ENCODE assay signal across 21 cellular contexts in the genomic region with DNA sequence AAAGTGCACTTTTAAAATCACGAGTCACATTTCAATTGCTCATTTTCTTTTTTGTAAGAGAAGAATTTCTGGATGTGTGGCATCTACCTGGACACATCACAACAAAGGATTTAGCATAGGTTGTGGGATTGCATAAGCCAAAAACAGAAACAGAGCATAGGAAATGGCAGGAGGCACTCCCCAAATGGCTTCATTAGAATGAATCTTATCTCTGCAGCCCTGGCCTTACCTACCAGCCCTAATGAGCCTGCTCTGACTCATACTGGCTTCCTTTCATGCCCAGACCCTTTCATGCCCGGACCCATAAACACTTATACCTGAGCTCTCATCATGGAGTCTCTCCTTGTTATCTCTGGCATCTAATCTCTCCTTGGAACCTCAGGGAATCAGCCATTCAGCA. TPM values are rescaled to one million over a fixed set of nuclear protein-coding genes. Genes with fewer than 3 reads are reported as not detected.
DNase-seq lines count a peak whose midpoint lies in the region; ATAC-seq, FAIRE-seq and TF ChIP-seq lines count a peak whose summit lies in the region.
"Had no signal": no experiment of that assay in that cellular context is flagged by ENCODE, and none has a peak within 500 bp of the region (broad histone marks: within the 10 kb centered on the region; RNA-seq: fewer than 3 reads in every experiment).

No MANE protein-coding gene starts in this region.

- in situ Hi-C loops in HepG2 (cut with HindIII; ENCODE audit: extremely low pct_ligation_motif_present, low pct_unique_long_range_greater_than_20kb) = no loop called here

- POLR2A ChIA-PET in HepG2 (lab: Yijun Ruan, JAX) = no interaction called here

- H3K36me3 ChIP-seq in HepG2 (replicated peaks in 1 of 2; ENCODE audit: control insufficient read depth in 1 of 2, insufficient read depth in 2 of 2, low read length in 2 of 2) (no peaks in the 10 kb centered on the region), right lobe of liver (no peaks in the 10 kb centered on the region), RWPE2 (ENCODE audit: low read depth) (no peaks in the 10 kb centered on the region), vagina (no peaks in the 10 kb centered on the region)
- H3K36me3 ChIP-seq: BLaER1, Peyer's patch had no signal

- H3K4me3 ChIP-seq in HepG2 (replicated peaks in 1 of 3; ENCODE audit: insufficient read depth in 1 of 3, low read depth in 2 of 3, low read length in 3 of 3) = no peak overlapping the region
- no peak overlapping the region for H3K4me3 ChIP-seq in right lobe of liver
- no peak overlapping the region for H3K4me3 ChIP-seq in RWPE2 (ENCODE audit: severe bottlenecking)
- no peak overlapping the region for H3K4me3 ChIP-seq in vagina
- H3K4me3 ChIP-seq: BLaER1, Peyer's patch had no signal

- H3K9ac ChIP-seq in HepG2 (ENCODE audit: insufficient read depth, low read depth, low read length) = no peak overlapping the region
- H3K9ac ChIP-seq: BLaER1 had no signal

- BruUV-seq in HepG2 (replicated peaks; lab: Mats Ljungman, UMichigan) = no TSS peak

- H3K9me3 ChIP-seq in HepG2 (ENCODE audit: low read length) = peaks cover 4% of the 10 kb centered on the region
- H3K9me3 ChIP-seq in right lobe of liver = no peaks in the 10 kb centered on the region
- no peaks in the 10 kb centered on the region for H3K9me3 ChIP-seq in RWPE2 (ENCODE audit: severe bottlenecking)
- no peaks in the 10 kb centered on the region for H3K9me3 ChIP-seq in vagina
- H3K9me3 ChIP-seq: BLaER1, Peyer's patch had no signal

- CTCF ChIA-PET in HepG2 (lab: Yijun Ruan, JAX; ENCODE audit: low intra/inter-chr PET ratio, low total read pairs) = no interaction called here

- DNase-seq in HepG2 (ENCODE audit: low spot score) = no peak
- no peak for DNase-seq in right lobe of liver
- no peak for DNase-seq in RWPE2 (ENCODE audit: low spot score)
- peak; percentile 32 for DNase-seq in iPS-NIHi7 (ENCODE audit: extremely low spot score)
- no peak for DNase-seq in vagina (ENCODE audit: extremely low spot score in 2 of 2)
- DNase-seq in amniotic stem cell (lab: John Stamatoyannopoulos, UW) = no peak
- no peak for DNase-seq in NCI-H524 (lab: John Stamatoyannopoulos, UW)
- DNase-seq: CD8-positive, alpha-beta memory T cell; DMS 273 treated with DMSO at 0.1 percent for 48 hours; Kasumi-1; NCI-H187 treated with DMSO at 0.1 percent for 48 hours; NCI-H2171 treated with DMSO at 0.1 percent for 48 hours; NCI-H510A; Peyer's patch; SHP77 treated with DMSO at 0.1 percent for 48 hours had no signal

- TF ChIP-seq POLR2A in HepG2 (IDR thresholded peaks at IDR 0.05; ENCODE audit: insufficient read depth in 1 of 2, low read depth in 2 of 2, low read length in 2 of 2) (no peak), right lobe of liver (IDR thresholded peaks at IDR 0.05) (no peak), vagina (IDR thresholded peaks at IDR 0.05) (no peak)

- 87% methylated on average over 2 of the region's 2 CpGs for WGBS in HepG2 (ENCODE audit: low lambda C conversion rate)
- 68% methylated on average over 2 of the region's 2 CpGs for WGBS in right lobe of liver (ENCODE audit: insufficient coverage, low coverage, low lambda C conversion rate, missing lambda C conversion rate)

- ATAC-seq in HepG2 (no peak), right lobe of liver (no peak), RWPE2 (ENCODE audit: low read depth) (peak; percentile 98), HG03342 (IDR thresholded peaks at IDR 0.05; ENCODE audit: unreplicated experiment) (no peak)
- ATAC-seq: SK-N-SH treated with all-trans-retinoic acid at 6 μM for 48 hours had no signal

- FAIRE-seq in HepG2 (lab: Jason Lieb, UNC) = no peak
- FAIRE-seq: A204.1, H1 had no signal

- TF ChIP-seq EP300 in HepG2 (IDR thresholded peaks at IDR 0.05; ENCODE audit: low read depth in 2 of 2, low read length in 2 of 2) = no peak
- no peak for TF ChIP-seq EP300 in HepG2 (CRISPR knock-in tag; IDR thresholded peaks at IDR 0.05; ENCODE audit: borderline replicate concordance)

- H3K27me3 ChIP-seq in HepG2 (ENCODE audit: control insufficient read depth in 1 of 2, insufficient read depth in 2 of 2, low read length in 2 of 2) = no peaks in the 10 kb centered on the region
- H3K27me3 ChIP-seq in right lobe of liver = no peaks in the 10 kb centered on the region
- H3K27me3 ChIP-seq in RWPE2 (ENCODE audit: insufficient read depth, poor library complexity, severe bottlenecking) = no peaks in the 10 kb centered on the region
- no peaks in the 10 kb centered on the region for H3K27me3 ChIP-seq in vagina
- H3K27me3 ChIP-seq: BLaER1, Peyer's patch had no signal

- TF ChIP-seq RAD21 in HepG2 (CRISPR knock-in tag; IDR thresholded peaks at IDR 0.05) = no peak

- no peak overlapping the region for H2AFZ ChIP-seq in HepG2 (ENCODE audit: low read length)

- H3K27ac ChIP-seq in HepG2 (ENCODE audit: extremely low read length, insufficient read depth, low read length) (no peak overlapping the region), right lobe of liver (no peak overlapping the region), RWPE2 (ENCODE audit: poor library complexity, severe bottlenecking) (peak overlapping the region; percentile 22), vagina (no peak overlapping the region)
- H3K27ac ChIP-seq: BLaER1, Peyer's patch had no signal

- no peaks in the 10 kb centered on the region for H3K79me2 ChIP-seq in HepG2 (ENCODE audit: insufficient read depth, low read length)

- H4K20me1 ChIP-seq in HepG2 (ENCODE audit: insufficient read depth, low read length) = no peaks in the 10 kb centered on the region
- H4K20me1 ChIP-seq: BLaER1 had no signal

- peaks cover 6% of the 10 kb centered on the region for H3K4me1 ChIP-seq in HepG2 (ENCODE audit: insufficient read depth, low read length)
- H3K4me1 ChIP-seq in right lobe of liver = no peaks in the 10 kb centered on the region
- peaks cover 15% of the 10 kb centered on the region for H3K4me1 ChIP-seq in RWPE2 (ENCODE audit: insufficient read depth, poor library complexity, severe bottlenecking)
- no peaks in the 10 kb centered on the region for H3K4me1 ChIP-seq in vagina
- H3K4me1 ChIP-seq: BLaER1, Peyer's patch had no signal

- H3K4me2 ChIP-seq in HepG2 (ENCODE audit: low read depth, low read length) = no peak overlapping the region
- H3K4me2 ChIP-seq: BLaER1 had no signal

- no peak for TF ChIP-seq CTCF in HepG2 (CRISPR knock-in tag; IDR thresholded peaks at IDR 0.05)
- TF ChIP-seq CTCF in right lobe of liver (IDR thresholded peaks at IDR 0.05) = no peak
- TF ChIP-seq CTCF in RWPE2 (IDR thresholded peaks at IDR 0.05; ENCODE audit: poor library complexity, severe bottlenecking) = no peak
- no peak for TF ChIP-seq CTCF in vagina (IDR thresholded peaks at IDR 0.05)

- intact Hi-C loops in HepG2 (cut with micrococcal nuclease; ENCODE audit: unreplicated experiment) = no loop called here
- intact Hi-C loops in right lobe of liver (cut with DNase I) = no loop called here
- intact Hi-C loops in vagina (cut with DNase I) = no loop called here

TF ChIP-seq in HepG2, 621 proteins besides CTCF, POLR2A, EP300 and RAD21 (continues in another document):
- TF ChIP-seq MIER3 (CRISPR knock-in tag; IDR thresholded peaks at IDR 0.05; ENCODE audit: borderline replicate concordance) (no peak), NONO (IDR thresholded peaks at IDR 0.05) (no peak), NONO (CRISPR knock-in tag; conservative IDR thresholded peaks at IDR 0.05) (no peak), ZBTB7B (CRISPR knock-in tag; IDR thresholded peaks at IDR 0.05) (no peak), ZKSCAN8 (CRISPR knock-in tag; IDR thresholded peaks at IDR 0.05; ENCODE audit: borderline replicate concordance) (no peak), ZFP36L2 (CRISPR knock-in tag; IDR thresholded peaks at IDR 0.05) (no peak), ZNF12 (CRISPR knock-in tag; IDR thresholded peaks at IDR 0.05) (0 out of 2 replicates have a peak, but pooled peaks have one; percentile 15), ZNF543 (CRISPR knock-in tag; IDR thresholded peaks at IDR 0.05) (no peak), U2AF2 (IDR thresholded peaks at IDR 0.05; ENCODE audit: low read depth, low read length) (no peak)
- TF ChIP-seq, protein P1, sequence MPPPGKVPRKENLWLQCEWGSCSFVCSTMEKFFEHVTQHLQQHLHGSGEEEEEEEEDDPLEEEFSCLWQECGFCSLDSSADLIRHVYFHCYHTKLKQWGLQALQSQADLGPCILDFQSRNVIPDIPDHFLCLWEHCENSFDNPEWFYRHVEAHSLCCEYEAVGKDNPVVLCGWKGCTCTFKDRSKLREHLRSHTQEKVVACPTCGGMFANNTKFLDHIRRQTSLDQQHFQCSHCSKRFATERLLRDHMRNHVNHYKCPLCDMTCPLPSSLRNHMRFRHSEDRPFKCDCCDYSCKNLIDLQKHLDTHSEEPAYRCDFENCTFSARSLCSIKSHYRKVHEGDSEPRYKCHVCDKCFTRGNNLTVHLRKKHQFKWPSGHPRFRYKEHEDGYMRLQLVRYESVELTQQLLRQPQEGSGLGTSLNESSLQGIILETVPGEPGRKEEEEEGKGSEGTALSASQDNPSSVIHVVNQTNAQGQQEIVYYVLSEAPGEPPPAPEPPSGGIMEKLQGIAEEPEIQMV (CRISPR knock-in tag; IDR thresholded peaks at IDR 0.05; ENCODE audit: low read depth) = no peak

RNA-seq across cellular contexts. Expression of a gene that starts 23.9 kb away (rescaled TPM):
- total RNA-seq in HepG2 (2016; rRNA removed; fragmentation: Illumina TruSeq; extraction: Trizol) = 83.7 and 95.6 TPM in 2 replicates
- 5.7 and 7.4 TPM in 2 replicates for total RNA-seq in HepG2 (2016; cell fraction: cytosol; rRNA removed; fragmentation: Illumina TruSeq; extraction: Trizol; ENCODE audit: low read depth)
- 84.1 and 87.4 TPM in 2 replicates for total RNA-seq in HepG2 (2016; cell fraction: insoluble cytoplasmic fraction; rRNA removed; fragmentation: Illumina TruSeq; extraction: Trizol)
- total RNA-seq in HepG2 (2016; cell fraction: membrane; rRNA removed; fragmentation: Illumina TruSeq; extraction: Trizol) = 27.3 and 28.3 TPM in 2 replicates
- total RNA-seq in HepG2 (2016; cell fraction: nucleus; rRNA removed; fragmentation: Illumina TruSeq; extraction: Trizol) = 151 and 157 TPM in 2 replicates
- polyA plus RNA-seq in HepG2 (2011; rRNA removed) = 13.0 and 20.5 TPM in 2 replicates
- polyA plus RNA-seq in HepG2 (2011; cell fraction: cytosol; rRNA removed) = 8.5 and 11.9 TPM in 2 replicates
- polyA plus RNA-seq in HepG2 (2011; cell fraction: nucleus; rRNA removed) = 9.9 and 12.6 TPM in 2 replicates
- 18.7 and 45.9 TPM in 2 replicates for polyA plus RNA-seq in HepG2 (2012)
- polyA plus RNA-seq in HepG2 (2016; cell fraction: cytosol; fragmentation: Illumina TruSeq; extraction: Trizol; ENCODE audit: low read depth) = 3.5 and 3.8 TPM in 2 replicates
- 37.0 and 39.6 TPM in 2 replicates for polyA plus RNA-seq in HepG2 (2016; cell fraction: insoluble cytoplasmic fraction; fragmentation: Illumina TruSeq; extraction: Trizol; ENCODE audit: low read depth)
- polyA plus RNA-seq in HepG2 (2016; cell fraction: membrane; fragmentation: Illumina TruSeq; extraction: Trizol; ENCODE audit: low read depth) = 8.8 and 10.3 TPM in 2 replicates
- polyA plus RNA-seq in HepG2 (2016; cell fraction: nucleus; fragmentation: Illumina TruSeq; extraction: Trizol; ENCODE audit: insufficient read depth, low read depth) = 45.3 and 58.4 TPM in 2 replicates
- polyA minus RNA-seq in HepG2 (2011; rRNA and poly(A)+ RNA removed; ENCODE audit: low replicate concordance) = 0.09 and 18.0 TPM in 2 replicates
- polyA minus RNA-seq in HepG2 (2011; cell fraction: cytosol; rRNA and poly(A)+ RNA removed) = 14.0 and 19.8 TPM in 2 replicates
- 91.3 and 96.6 TPM in 2 replicates for polyA minus RNA-seq in HepG2 (2011; cell fraction: nucleus; rRNA and poly(A)+ RNA removed)
- 10 to 100 TPM; 16.4 to 25.6 (median 24.8) TPM for total RNA-seq in right lobe of liver
- total RNA-seq in vagina = 5.9 TPM
- total RNA-seq: CD8-positive, alpha-beta memory T cell had no signal
- polyA plus RNA-seq: IgD-negative memory B cell had no signal
